Comparison of ENCODE assay signal across 26 cellular contexts in genomic region chr1:26452459-26453183, GRCh38. TPM values are rescaled to one million over a fixed set of nuclear protein-coding genes. Genes with fewer than 3 reads are reported as not detected.
DNase-seq lines count a peak whose midpoint lies in the region; ATAC-seq and TF ChIP-seq lines count a peak whose summit lies in the region.
"Had no signal": no experiment of that assay in that cellular context is flagged by ENCODE, and none has a peak within 500 bp of the region (broad histone marks: within the 10 kb centered on the region; RNA-seq: fewer than 3 reads in every experiment).

No MANE protein-coding gene starts in this region.

- no TSS peak for BruUV-seq in IMR-90 (replicated peaks; lab: Mats Ljungman, UMichigan)

- H3K9me3 ChIP-seq in HEK293 (ENCODE audit: control insufficient read depth, insufficient read depth, low read depth, low read length) (no peaks in the 10 kb centered on the region), IMR-90 (ENCODE audit: control insufficient read depth, insufficient read depth, low read length) (no peaks in the 10 kb centered on the region), upper lobe of left lung (no peaks in the 10 kb centered on the region), heart right ventricle (no peaks in the 10 kb centered on the region)
- H3K9me3 ChIP-seq: BE2C, BLaER1 had no signal

- H3K4me1 ChIP-seq in HEK293 (ENCODE audit: control insufficient read depth, insufficient read depth, low read length) (no peaks in the 10 kb centered on the region), IMR-90 (ENCODE audit: control insufficient read depth, insufficient read depth, low read length) (no peaks in the 10 kb centered on the region), upper lobe of left lung (no peaks in the 10 kb centered on the region), heart right ventricle (no peaks in the 10 kb centered on the region)
- H3K4me1 ChIP-seq: BE2C had no signal

- H3K56ac ChIP-seq in IMR-90 (ENCODE audit: extremely low read depth, insufficient read depth, low read length), result no peak overlapping the region

- no peak overlapping the region for H2BK20ac ChIP-seq in IMR-90 (ENCODE audit: low read depth, low read length)

- in situ Hi-C loops in IMR-90 (cut with MboI; ENCODE audit: low sequenced_read_pairs), result no loop called here

- no peak overlapping the region for H3K27ac ChIP-seq in HEK293 (ENCODE audit: extremely low read depth, low read depth, low read length)
- no peak overlapping the region for H3K27ac ChIP-seq in IMR-90 (ENCODE audit: insufficient read depth, low read length)
- H3K27ac ChIP-seq in upper lobe of left lung, result no peak overlapping the region
- H3K27ac ChIP-seq in heart right ventricle, result no peak overlapping the region
- H3K27ac ChIP-seq: BLaER1 had no signal

- CTCF ChIA-PET in HEK293 (lab: Yijun Ruan, JAX) (interaction anchor here (0.6 to 1.4 kb wide), 3 partner anchors 18 to 131 kb away, joined by 3 to 5 read pairs (median 4); partner anchors contain the start of gene HMGN2), IMR-90 (lab: Yijun Ruan, JAX) (no interaction called here)

- 100% methylated on average over 1 of the region's 5 CpGs; no CpG with 5 or more reads in 1 of the 2 experiments for WGBS in IMR-90 (ENCODE audit: extremely low coverage in 2 of 2, insufficient read length in 1 of 2), 2 experiments
- WGBS in upper lobe of left lung, 2 donors, result 86 to 93% methylated on average over 5 of the region's 5 CpGs
- WGBS in heart right ventricle, 2 donors, result 94 to 98% methylated on average over 5 of the region's 5 CpGs

- DNase-seq in IMR-90 (peak; percentile 21), amniotic epithelial cell (ENCODE audit: low read depth) (peak; percentile 17), upper lobe of left lung (no peak), heart right ventricle (no peak)
- DNase-seq in stimulated activated CD4-positive, alpha-beta T cell treated with anti-CD3 and anti-CD28 coated beads, Interleukin-2, amount 100 ng/mL, for 48 hours, result no peak
- DNase-seq: 8988T; ACHN; BE2C; C1 segment of cervical spinal cord; CD4-positive, alpha-beta memory T cell; CD4-positive, CD25-positive, alpha-beta regulatory T cell; CD8-positive, alpha-beta memory T cell; COR-L47; DMS 273 treated with DMSO at 0.1 percent for 48 hours; DMS153; DMS53; DMS79; DND-41; EL; GDM1 had no signal

- H2AFZ ChIP-seq in IMR-90 (replicated peaks; ENCODE audit: low read length, poor library complexity), result no peak overlapping the region

- H2AK9ac ChIP-seq in IMR-90 (replicated peaks; ENCODE audit: low read depth, low read length, poor library complexity), result no peak overlapping the region

- H3K4me3 ChIP-seq in HEK293 (ENCODE audit: low read depth, low read length) (no peak overlapping the region), IMR-90 (ENCODE audit: insufficient read depth, low read depth, low read length) (no peak overlapping the region), upper lobe of left lung (no peak overlapping the region), heart right ventricle (no peak overlapping the region)
- H3K4me3 ChIP-seq: BLaER1, GM12878 had no signal

- H3K4ac ChIP-seq in IMR-90 (ENCODE audit: low read depth, low read length), result no peak overlapping the region

- no peak overlapping the region for H3K18ac ChIP-seq in IMR-90 (ENCODE audit: low read depth, low read length)

- POLR2A ChIA-PET in HEK293 (lab: Yijun Ruan, JAX) (no interaction called here), IMR-90 (lab: Charles Lee; ENCODE audit: unreplicated experiment) (no interaction called here)

- no peak overlapping the region for H3K4me2 ChIP-seq in IMR-90 (ENCODE audit: low read depth, low read length)
- H3K4me2 ChIP-seq: BLaER1 had no signal

- H2BK15ac ChIP-seq in IMR-90 (ENCODE audit: low read depth, low read length), result no peak overlapping the region

- dilution Hi-C loops in IMR-90 (cut with HindIII; ENCODE audit: low sequenced_read_pairs, unreplicated experiment), result no loop called here

- H3K27me3 ChIP-seq in IMR-90 (ENCODE audit: control insufficient read depth, insufficient read depth, low read length), result no peaks in the 10 kb centered on the region
- no peaks in the 10 kb centered on the region for H3K27me3 ChIP-seq in upper lobe of left lung
- H3K27me3 ChIP-seq in heart right ventricle, result no peaks in the 10 kb centered on the region
- H3K27me3 ChIP-seq: BE2C, BLaER1 had no signal

- H4K5ac ChIP-seq in IMR-90 (ENCODE audit: low read depth, low read length), result no peak overlapping the region

- TF ChIP-seq RAD21 in IMR-90 (IDR thresholded peaks at IDR 0.05; ENCODE audit: low read length), result no peak

- ATAC-seq in IMR-90 (ENCODE audit: low read depth), result no peak
- ATAC-seq in upper lobe of left lung (ENCODE audit: low FRiP score in 2 of 2), result no peak
- no peak for ATAC-seq in heart right ventricle
- ATAC-seq: GM12878 had no signal

- H3K9me1 ChIP-seq in IMR-90 (ENCODE audit: insufficient read depth, low read length), result 0 out of 2 replicates have a peak, but pooled peaks cover 2% of the 10 kb centered on the region

- intact Hi-C loops in IMR-90 (cut with micrococcal nuclease), result no loop called here
- intact Hi-C loops in heart right ventricle (cut with DNase I), result no loop called here

- no peak overlapping the region for H3K14ac ChIP-seq in IMR-90 (replicated peaks; ENCODE audit: low read depth, low read length)

- H4K91ac ChIP-seq in IMR-90 (ENCODE audit: insufficient read depth, low read depth, low read length), result no peak overlapping the region

- no peak overlapping the region for H4K8ac ChIP-seq in IMR-90 (ENCODE audit: low read depth in 2 of 2, low read length in 2 of 2)

- TF ChIP-seq POLR2A in IMR-90 (IDR thresholded peaks at IDR 0.05; ENCODE audit: low read depth, low read length) (no peak), upper lobe of left lung (IDR thresholded peaks at IDR 0.05) (no peak)

- H3K23ac ChIP-seq in IMR-90 (ENCODE audit: low read depth, low read length), result no peak overlapping the region

- no peak overlapping the region for H2BK120ac ChIP-seq in IMR-90 (ENCODE audit: low read depth, low read length)

- no peak for TF ChIP-seq EP300 in upper lobe of left lung (IDR thresholded peaks at IDR 0.05)

- no peak overlapping the region for H2AK5ac ChIP-seq in IMR-90 (ENCODE audit: low read depth, low read length)

- H3K36me3 ChIP-seq in HEK293 (ENCODE audit: control insufficient read depth in 2 of 2, insufficient read depth in 1 of 2, low read length in 2 of 2) (peaks cover 10 to 69% of the 10 kb centered on the region in 2 experiments; a peak in 2 of 3 replicates), IMR-90 (ENCODE audit: control insufficient read depth, insufficient read depth, low read length) (peaks cover 40% of the 10 kb centered on the region), upper lobe of left lung (peaks cover 10 to 71% (median 46%) of the 10 kb centered on the region in 4 donors), heart right ventricle (peaks cover 0 to 99% (median 24%) of the 10 kb centered on the region in 9 donors)
- H3K36me3 ChIP-seq: BE2C had no signal

- TF ChIP-seq CTCF in HEK293 (tag by site-specific recombination; IDR thresholded peaks at IDR 0.05), result no peak
- no peak for TF ChIP-seq CTCF in IMR-90 (conservative IDR thresholded peaks at IDR 0.05; ENCODE audit: low read depth, low read length)
- TF ChIP-seq CTCF in upper lobe of left lung (IDR thresholded peaks at IDR 0.05), result no peak
- TF ChIP-seq CTCF in heart right ventricle (IDR thresholded peaks at IDR 0.05), result no peak

- no peak overlapping the region for H3K9ac ChIP-seq in IMR-90 (ENCODE audit: low read depth, low read length)
- H3K9ac ChIP-seq: BLaER1 had no signal

- H4K20me1 ChIP-seq in IMR-90 (ENCODE audit: insufficient read depth, low read length), result no peaks in the 10 kb centered on the region; the same call in 1 of the 2 replicates
- H4K20me1 ChIP-seq: BLaER1 had no signal

- H3K79me1 ChIP-seq in IMR-90 (ENCODE audit: low read depth in 1 of 2, low read length in 2 of 2), result peaks cover 0 to 6% of the 10 kb centered on the region in 2 experiments; a peak in 2 of 4 replicates

- H2BK5ac ChIP-seq in IMR-90 (ENCODE audit: low read depth, low read length, poor library complexity, severe bottlenecking), result no peak overlapping the region

TF ChIP-seq in HEK293, 187 proteins besides CTCF, POLR2A, EP300 and RAD21 (continues in another document):
- TF ChIP-seq ZNF37A (tag by site-specific recombination; IDR thresholded peaks at IDR 0.05) (no peak), SCRT1 (tag by site-specific recombination; IDR thresholded peaks at IDR 0.05; ENCODE audit: borderline replicate concordance) (peak; percentile 73), ZNF248 (tag by site-specific recombination; IDR thresholded peaks at IDR 0.05) (no peak)

TF ChIP-seq in IMR-90, 13 proteins besides CTCF, POLR2A, EP300 and RAD21 (continues in another document):
- no peak for TF ChIP-seq MAZ (IDR thresholded peaks at IDR 0.05; ENCODE audit: borderline replicate concordance, low read depth, low read length)
- no peak for TF ChIP-seq USF2 (IDR thresholded peaks at IDR 0.05; ENCODE audit: low read depth, low read length)

RNA-seq across cellular contexts. Expression of gene HMGN2, which starts 19.6 kb away (rescaled TPM):
- total RNA-seq in IMR-90 (2012; rRNA removed) (367 and 481 TPM in 2 replicates), upper lobe of left lung (100 to 1,000 TPM; 166 to 378 (median 267) TPM), heart right ventricle (100 to 1,000 TPM; 104 to 221 (median 212) TPM)
- polyA plus RNA-seq in IMR-90 (2012; rRNA removed) (460 and 505 TPM in 2 replicates), heart right ventricle (100 to 1,000 TPM; 133 to 199 TPM)
- polyA plus RNA-seq in IMR-90 (2012; cell fraction: cytosol; rRNA removed), result 228 and 231 TPM in 2 replicates
- 76.8 and 308 TPM in 2 replicates for polyA plus RNA-seq in IMR-90 (2012; cell fraction: nucleus; rRNA removed; ENCODE audit: low replicate concordance)

RNA-seq across cellular contexts. Expression of gene DHDDS, which starts 20.5 kb away (rescaled TPM):
- total RNA-seq in IMR-90 (2012; rRNA removed) (66.7 and 67.7 TPM in 2 replicates), upper lobe of left lung (10 to 100 TPM; 25.6 to 53.0 (median 39.4) TPM), heart right ventricle (10 to 100 TPM; 23.0 to 45.8 (median 32.5) TPM)
- polyA plus RNA-seq in IMR-90 (2012; rRNA removed) (42.8 and 49.3 TPM in 2 replicates), heart right ventricle (10 to 100 TPM; 22.1 to 29.2 TPM)
- 25.0 and 31.1 TPM in 2 replicates for polyA plus RNA-seq in IMR-90 (2012; cell fraction: cytosol; rRNA removed)
- 78.8 and 115 TPM in 2 replicates for polyA plus RNA-seq in IMR-90 (2012; cell fraction: nucleus; rRNA removed; ENCODE audit: low replicate concordance)

RNA-seq across cellular contexts. Expression of gene LIN28A, which starts 42.0 kb away (rescaled TPM):
- total RNA-seq in IMR-90 (2012; rRNA removed), result not detected in 2 replicates
- polyA plus RNA-seq in IMR-90 (2012; rRNA removed), result not detected in 2 replicates
- polyA plus RNA-seq in IMR-90 (2012; cell fraction: cytosol; rRNA removed), result not detected in 2 replicates
- polyA plus RNA-seq in IMR-90 (2012; cell fraction: nucleus; rRNA removed; ENCODE audit: low replicate concordance), result not detected in 2 replicates
- total RNA-seq in upper lobe of left lung, result 1 to 10 TPM in 2 of 6 donors, not detected in 4; 1.2 to 1.4 TPM
- under 1 TPM in 1 of 10 donors, not detected in 9; 0.15 TPM for total RNA-seq in heart right ventricle
- not detected for polyA plus RNA-seq in heart right ventricle
- total RNA-seq: CD4-positive, alpha-beta memory T cell; CD4-positive, CD25-positive, alpha-beta regulatory T cell; CD8-positive, alpha-beta memory T cell; Daoy had no signal
- polyA plus RNA-seq: AG04450; CD14-positive monocyte; CD4-positive, alpha-beta memory T cell; CD4-positive, CD25-positive, alpha-beta regulatory T cell; CD8-positive, alpha-beta memory T cell had no signal

Comparison
In these comparisons a context has a peak if more than half of its experiments do, and no peak if none do; other contexts are left out.
1. DNase-seq: peak in IMR-90 (single experiment) and amniotic epithelial cell (single experiment); none in upper lobe of left lung (0 of 2), stimulated activated CD4-positive, alpha-beta T cell treated with anti-CD3 and anti-CD28 coated beads, Interleukin-2, amount 100 ng/mL, for 48 hours (0 of 2) and heart right ventricle (0 of 2).